In the genomic region with DNA sequence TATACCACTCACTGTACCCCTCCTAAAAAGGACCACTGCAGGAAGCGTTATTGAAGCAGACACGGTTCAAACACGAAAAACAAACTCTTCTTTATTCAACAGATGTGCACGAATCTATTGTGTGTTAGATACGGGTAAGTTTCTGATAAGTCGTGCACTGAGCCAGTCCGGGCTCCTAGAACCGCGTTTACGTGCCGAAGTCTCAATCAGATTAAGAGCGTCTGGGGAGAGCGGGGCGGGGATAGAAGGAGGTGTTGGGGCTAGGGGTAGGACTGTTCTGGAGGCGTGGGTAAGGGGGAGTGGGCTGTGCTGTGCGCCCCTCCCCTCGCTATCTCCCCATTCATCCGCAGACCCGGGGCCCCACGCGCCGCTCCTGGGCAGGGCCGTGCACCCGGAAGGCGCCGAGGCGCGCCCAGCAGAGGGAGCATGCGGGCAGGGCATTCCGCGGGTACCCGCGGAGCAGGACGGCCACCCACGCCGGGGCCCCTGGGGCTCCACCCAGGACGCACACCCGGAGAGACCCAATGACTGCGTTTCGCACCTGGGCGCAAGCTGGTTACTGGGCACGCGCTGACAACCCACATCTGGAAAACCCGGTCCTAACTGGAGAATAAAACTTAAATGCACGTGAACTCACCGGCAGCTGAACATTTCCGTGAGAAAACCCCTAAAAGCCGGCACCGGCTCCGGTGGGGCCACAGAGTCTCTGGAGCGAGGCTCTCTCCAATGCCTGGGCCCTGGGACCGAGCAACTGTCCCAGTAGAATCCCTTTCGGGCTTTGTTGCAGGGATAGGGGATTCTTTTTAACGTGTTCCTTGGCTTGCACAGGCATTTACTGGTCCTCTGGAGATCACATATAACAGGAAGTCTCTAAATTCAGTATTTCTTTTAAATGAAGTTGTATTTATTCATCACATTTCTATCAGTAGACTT, we compare ENCODE assay signal across 8 cellular contexts. TPM values are rescaled to one million over a fixed set of nuclear protein-coding genes. Genes with fewer than 3 reads are reported as not detected.
DNase-seq lines count a peak whose midpoint lies in the region; ATAC-seq and TF ChIP-seq lines count a peak whose summit lies in the region.

No MANE protein-coding gene starts in this region.

- no peaks in the 10 kb centered on the region for H3K36me3 ChIP-seq in body of pancreas (replicated peaks in 1 of 2; ENCODE audit: insufficient read depth in 1 of 2, low read depth in 2 of 2)

- no peaks in the 10 kb centered on the region for H3K9me3 ChIP-seq in body of pancreas

- DNase-seq in NCI-H146 (lab: John Stamatoyannopoulos, UW) (peak; percentile 87), UCSD-AML1 (lab: John Stamatoyannopoulos, UW; ENCODE audit: unreplicated experiment) (peak; percentile 92), body of pancreas (peak; percentile 89 to 92 (median 90)), skeletal muscle cell (ENCODE audit: low read depth) (peak; percentile 34), NCI-H187 treated with DMSO at 0.1 percent for 48 hours (lab: John Stamatoyannopoulos, UW) (no peak)

- H3K4me1 ChIP-seq in body of pancreas = peaks cover 25% of the 10 kb centered on the region

- WGBS in body of pancreas, 2 donors = 0 to 1% methylated on average over 31 to 54 of the region's 54 CpGs

- peak; percentile 73 to 93 (median 84) for TF ChIP-seq CTCF in body of pancreas (IDR thresholded peaks at IDR 0.05)

- peak; percentile 45 for TF ChIP-seq POLR2A in GM15510 (IDR thresholded peaks at IDR 0.05; ENCODE audit: borderline replicate concordance, extremely low read depth, insufficient read length)
- TF ChIP-seq POLR2A in body of pancreas (IDR thresholded peaks at IDR 0.05) = peak; percentile 70 to 76 (median 71)

- H3K4me3 ChIP-seq in body of pancreas (peak overlapping the region in 1 of 2 donors; percentile 10), iPS-11a (ENCODE audit: low read depth, low read length) (peak overlapping the region; percentile 39), skeletal muscle cell (ENCODE audit: low read depth, low read length) (peak overlapping the region; percentile 42)

- peak overlapping the region; percentile 95 to 98 (median 96) for H3K27ac ChIP-seq in body of pancreas

- H3K27me3 ChIP-seq in body of pancreas = no peaks in the 10 kb centered on the region

- intact Hi-C loops in body of pancreas (cut with DNase I) = loop anchor here (10.0 kb wide), 1 partner anchor 79 kb away; no protein-coding TSS in a partner anchor

- peak; percentile 71 for ATAC-seq in HG02678 (IDR thresholded peaks at IDR 0.05; ENCODE audit: unreplicated experiment)
- peak; percentile 86 for ATAC-seq in body of pancreas

RNA-seq across cellular contexts. Expression of a gene that starts 40.6 kb away (rescaled TPM):
- 10 to 100 TPM; 11.2 to 16.8 TPM for total RNA-seq in body of pancreas

RNA-seq across cellular contexts. Expression of a gene that starts 49.8 kb away (rescaled TPM):
- 10 to 100 TPM; 18.8 to 22.1 TPM for total RNA-seq in body of pancreas
